ENCODE assay signal across 8 cellular contexts in genomic region chr5:138354926-138355378, GRCh38.
DNase-seq lines count a peak whose midpoint lies in the region; ATAC-seq and TF ChIP-seq lines count a peak whose summit lies in the region.

No MANE protein-coding gene starts in this region.

- ATAC-seq in GM21717 (IDR thresholded peaks at IDR 0.05; ENCODE audit: unreplicated experiment) (no peak), HG02938 (IDR thresholded peaks at IDR 0.05; ENCODE audit: unreplicated experiment) (no peak)

- H3K4me3 Mint-ChIP-seq in activated T-cell treated with anti-CD3 and anti-CD28 coated beads, Interleukin-2, amount 50 U/mL, for 24 hours: peak overlapping the region; percentile 91

- H3K27ac Mint-ChIP-seq in activated T-cell treated with anti-CD3 and anti-CD28 coated beads, Interleukin-2, amount 50 U/mL, for 24 hours: peak overlapping the region; percentile 93

- peaks cover 52% of the 10 kb centered on the region for H3K4me1 Mint-ChIP-seq in activated T-cell treated with anti-CD3 and anti-CD28 coated beads, Interleukin-2, amount 50 U/mL, for 24 hours (ENCODE audit: low read depth)

- peak overlapping the region; percentile 89 for H3K4me3 ChIP-seq in HFF-Myc (replicated peaks; ENCODE audit: low read depth, low read length)

- H3K36me3 Mint-ChIP-seq in activated T-cell treated with anti-CD3 and anti-CD28 coated beads, Interleukin-2, amount 50 U/mL, for 24 hours (ENCODE audit: low read depth): peaks cover 22% of the 10 kb centered on the region

- peaks cover 8% of the 10 kb centered on the region for H3K9me3 Mint-ChIP-seq in activated T-cell treated with anti-CD3 and anti-CD28 coated beads, Interleukin-2, amount 50 U/mL, for 24 hours

- DNase-seq in GM03348 (ENCODE audit: low spot score) (peak; percentile 84), HFF-Myc (ENCODE audit: extremely low read depth, low read depth) (peak; percentile 73), NOMO-1 (lab: John Stamatoyannopoulos, UW; ENCODE audit: unreplicated experiment in 2 of 2) (peak; percentile 42 to 51), fibroblast of peridontal ligament (ENCODE audit: extremely low read depth) (peak; percentile 90), pons (ENCODE audit: low spot score) (peak; percentile 76)
- DNase-seq in activated T-cell treated with anti-CD3 and anti-CD28 coated beads, Interleukin-2, amount 50 U/mL, for 24 hours: peak; percentile 47

- TF ChIP-seq CTCF in HFF-Myc (IDR thresholded peaks at IDR 0.05; ENCODE audit: low read depth, low read length, missing control alignments): no peak

- H3K27me3 Mint-ChIP-seq in activated T-cell treated with anti-CD3 and anti-CD28 coated beads, Interleukin-2, amount 50 U/mL, for 24 hours: no peaks in the 10 kb centered on the region
